ENCODE assay signal across 10 cellular contexts in the genomic region with DNA sequence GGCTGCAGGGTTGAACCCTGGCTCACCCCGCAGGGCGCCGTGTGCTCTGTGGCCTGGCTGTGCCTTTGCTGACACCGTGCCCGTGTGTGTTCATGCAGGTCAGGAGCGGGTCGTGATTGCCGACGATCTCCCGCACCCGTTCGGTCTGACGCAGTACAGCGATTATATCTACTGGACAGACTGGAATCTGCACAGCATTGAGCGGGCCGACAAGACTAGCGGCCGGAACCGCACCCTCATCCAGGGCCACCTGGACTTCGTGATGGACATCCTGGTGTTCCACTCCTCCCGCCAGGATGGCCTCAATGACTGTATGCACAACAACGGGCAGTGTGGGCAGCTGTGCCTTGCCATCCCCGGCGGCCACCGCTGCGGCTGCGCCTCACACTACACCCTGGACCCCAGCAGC.
"Had no signal": no experiment of that assay in that cellular context is flagged by ENCODE, and none has a peak within 500 bp of the region (broad histone marks: within the 10 kb centered on the region; RNA-seq: fewer than 3 reads in every experiment).

No MANE protein-coding gene starts in this region.

- H3K9me3 ChIP-seq: left lung, tibial artery had no signal

- DNase-seq: activated CD4-positive, alpha-beta T cell treated with anti-CD3 and anti-CD28 coated beads, Interleukin-2, amount 50 U/mL, for 1 hour; activated CD4-positive, CD25-positive, alpha-beta regulatory T cell; erythroblast; head of caudate nucleus; left lung; natural killer cell; nucleus accumbens; T-helper 17 cell; tibial artery had no signal

- H3K27me3 ChIP-seq: left lung, tibial artery had no signal

- H3K4me3 ChIP-seq: left lung, tibial artery had no signal

- ATAC-seq: left lung, natural killer cell, T-helper 17 cell had no signal

- H3K4me1 ChIP-seq: left lung, tibial artery had no signal

- FAIRE-seq: TTC549 had no signal

- H3K27ac ChIP-seq: tibial artery had no signal
